8 cellular contexts compared by ENCODE assay signal in genomic region chr2:27086722-27087446, GRCh38. TPM values are rescaled to one million over a fixed set of nuclear protein-coding genes. Genes with fewer than 3 reads are reported as not detected.
A peak's percentile ranks its signal among the peaks of the same experiment; 100 is the strongest.
DNase-seq lines count a peak whose midpoint lies in the region; ATAC-seq and TF ChIP-seq lines count a peak whose summit lies in the region.

KHK (plus strand) TSS chr2:27086772; CDS start chr2:27087260, 488 bp downstream.

- peak within 1 kb of the TSS; percentile 78 to 97 for H3K4ac ChIP-seq in mesenchymal stem cell (ENCODE audit: low read depth in 1 of 2, low read length in 2 of 2)

- H2BK120ac ChIP-seq in mesenchymal stem cell (ENCODE audit: low read depth, low read length), result peak within 1 kb of the TSS; percentile 64

- H3K4me3 Mint-ChIP-seq in activated naive CD4-positive, alpha-beta T cell treated with anti-CD3 and anti-CD28 coated beads, Interleukin-2, amount 10 ng/mL, durations not matched to agents 7 days and 5 days, result peak within 1 kb of the TSS; percentile 80

- H3K18ac ChIP-seq in mesenchymal stem cell (ENCODE audit: low read depth in 1 of 2, low read length in 2 of 2), result peak within 1 kb of the TSS; percentile 72 to 86

- no peaks in the 10 kb centered on the region for H3K79me1 ChIP-seq in mesenchymal stem cell (replicated peaks; ENCODE audit: low read length, poor library complexity, severe bottlenecking)

- 7% methylated on average over 48 of the region's 49 CpGs for WGBS in mesenchymal stem cell
- 9% methylated on average over 20 of the region's 49 CpGs; no CpG with 5 or more reads in 1 of the 2 donors for WGBS in transverse colon (ENCODE audit: low coverage in 1 of 2), 2 donors

- H3K4me3 ChIP-seq in OCI-LY1 (ENCODE audit: low read depth, low read length, poor library complexity, severe bottlenecking) (peak within 1 kb of the TSS; percentile 67), mesenchymal stem cell (ENCODE audit: insufficient read depth in 1 of 2, low read depth in 1 of 2, low read length in 2 of 2) (peak within 1 kb of the TSS; percentile 63 to 80), transverse colon (peak within 1 kb of the TSS; percentile 35 to 72 (median 52))

- TF ChIP-seq POLR2A in transverse colon (IDR thresholded peaks at IDR 0.05), result no peak

- no peak within 1 kb of the TSS for H2AFZ ChIP-seq in OCI-LY1 (ENCODE audit: low read length)
- peak within 1 kb of the TSS; percentile 70 for H2AFZ ChIP-seq in mesenchymal stem cell (ENCODE audit: low read depth, low read length)

- no peak for TF ChIP-seq EP300 in transverse colon (IDR thresholded peaks at IDR 0.05; ENCODE audit: low read depth)

- peak within 1 kb of the TSS; percentile 89 for H4K8ac ChIP-seq in mesenchymal stem cell (ENCODE audit: low read length)

- peak within 1 kb of the TSS; percentile 90 for H3K27ac Mint-ChIP-seq in activated naive CD4-positive, alpha-beta T cell treated with anti-CD3 and anti-CD28 coated beads, Interleukin-2, amount 10 ng/mL, durations not matched to agents 7 days and 5 days

- H3K36me3 ChIP-seq in OCI-LY1 (ENCODE audit: insufficient read depth, low read length) (no peaks in the 10 kb centered on the region), mesenchymal stem cell (ENCODE audit: control insufficient read depth in 1 of 2, insufficient read depth in 2 of 2, low read depth in 1 of 2, low read length in 2 of 2) (peaks cover 8 to 11% of the 10 kb centered on the region in 2 experiments), transverse colon (no peaks in the 10 kb centered on the region)

- H3K4me1 ChIP-seq in OCI-LY1 (ENCODE audit: insufficient read depth, low read length, severe bottlenecking) (peaks cover 18% of the 10 kb centered on the region), mesenchymal stem cell (ENCODE audit: control insufficient read depth, insufficient read depth, low read depth, low read length) (peaks cover 14% of the 10 kb centered on the region), transverse colon (peaks cover 19 to 44% (median 28%) of the 10 kb centered on the region in 4 donors)

- no peaks in the 10 kb centered on the region for H3K9me2 ChIP-seq in OCI-LY1 (ENCODE audit: low read depth, low read length)

- no peaks in the 10 kb centered on the region for H3K9me3 Mint-ChIP-seq in activated naive CD4-positive, alpha-beta T cell treated with anti-CD3 and anti-CD28 coated beads, Interleukin-2, amount 10 ng/mL, durations not matched to agents 7 days and 5 days

- peak within 1 kb of the TSS; percentile 82 for H2BK15ac ChIP-seq in mesenchymal stem cell (ENCODE audit: low read depth, poor library complexity, severe bottlenecking)

- peaks cover 56% of the 10 kb centered on the region for H3K4me1 Mint-ChIP-seq in activated naive CD4-positive, alpha-beta T cell treated with anti-CD3 and anti-CD28 coated beads, Interleukin-2, amount 10 ng/mL, durations not matched to agents 7 days and 5 days

- no peaks in the 10 kb centered on the region for H3K27me3 Mint-ChIP-seq in activated naive CD4-positive, alpha-beta T cell treated with anti-CD3 and anti-CD28 coated beads, Interleukin-2, amount 10 ng/mL, durations not matched to agents 7 days and 5 days

- H3K9ac ChIP-seq in OCI-LY1 (ENCODE audit: low read length) (peak within 1 kb of the TSS; percentile 73), mesenchymal stem cell (ENCODE audit: low read length) (peak within 1 kb of the TSS; percentile 89)

- no peaks in the 10 kb centered on the region for H3K79me2 ChIP-seq in OCI-LY1 (ENCODE audit: insufficient read depth, low read length)

- H3K9me3 ChIP-seq in OCI-LY1 (ENCODE audit: low read length) (no peaks in the 10 kb centered on the region), mesenchymal stem cell (ENCODE audit: control insufficient read depth, low read length) (no peaks in the 10 kb centered on the region), transverse colon (no peaks in the 10 kb centered on the region)

- peak within 1 kb of the TSS; percentile 91 for H4K91ac ChIP-seq in mesenchymal stem cell (ENCODE audit: low read length)

- ATAC-seq in HG02870 (IDR thresholded peaks at IDR 0.05; ENCODE audit: unreplicated experiment), result peak; percentile 12

- H3K36me3 Mint-ChIP-seq in activated naive CD4-positive, alpha-beta T cell treated with anti-CD3 and anti-CD28 coated beads, Interleukin-2, amount 10 ng/mL, durations not matched to agents 7 days and 5 days, result peaks cover 4% of the 10 kb centered on the region

- in situ Hi-C loops in transverse colon (cut with MboI; ENCODE audit: low pct_ligation_motif_present in 1 of 4, low pct_unique_long_range_greater_than_20kb in 1 of 4, low sequenced_read_pairs in 3 of 4), result loop anchor here (10.0 to 25.0 kb wide), 2 partner anchors 122 to 125 kb away; partner anchors contain the start of gene MAPRE3 (in 3 of the 4)

- peak within 1 kb of the TSS in 1 of 2 experiments; percentile 74 for H3K14ac ChIP-seq in mesenchymal stem cell (ENCODE audit: low read length in 2 of 2)

- peak; percentile 57 for DNase-seq in activated naive CD4-positive, alpha-beta T cell treated with anti-CD3 and anti-CD28 coated beads, Interleukin-2, amount 10 ng/mL, durations not matched to agents 7 days and 5 days
- DNase-seq in activated naive CD4-positive, alpha-beta T cell treated with Interleukin-2 at 50 U/mL for 16 hours, result no peak
- DNase-seq in cerebellum (ENCODE audit: low spot score) (peak; percentile 72), mesenchymal stem cell (peak; percentile 34), transverse colon (peak; percentile 77), SIG-M5 (lab: John Stamatoyannopoulos, UW) (no peak)

- no peak within 1 kb of the TSS for H2AK5ac ChIP-seq in mesenchymal stem cell (ENCODE audit: low read length, severe bottlenecking)

- H3K27me3 ChIP-seq in OCI-LY1 (ENCODE audit: insufficient read depth, low read length) (0 out of 2 replicates have a peak, but pooled peaks cover 11% of the 10 kb centered on the region), mesenchymal stem cell (ENCODE audit: control insufficient read depth in 1 of 2, insufficient read depth in 1 of 2, low read length in 2 of 2) (peaks cover 0 to 8% of the 10 kb centered on the region in 2 experiments), transverse colon (no peaks in the 10 kb centered on the region)

- TF ChIP-seq CTCF in OCI-LY1 (IDR thresholded peaks at IDR 0.05; ENCODE audit: low read length), result no peak
- no peak for TF ChIP-seq CTCF in transverse colon (IDR thresholded peaks at IDR 0.05)

- H3K4me2 ChIP-seq in OCI-LY1 (ENCODE audit: low read length), result peak within 1 kb of the TSS; percentile 95
- peak within 1 kb of the TSS; percentile 96 for H3K4me2 ChIP-seq in mesenchymal stem cell (ENCODE audit: low read length, poor library complexity, severe bottlenecking)

- H3K27ac ChIP-seq in OCI-LY1 (ENCODE audit: low read depth, low read length, poor library complexity, severe bottlenecking) (no peak within 1 kb of the TSS), mesenchymal stem cell (ENCODE audit: low read length, poor library complexity, severe bottlenecking) (no peak within 1 kb of the TSS), transverse colon (peak within 1 kb of the TSS; percentile 92 to 94 (median 92))

- no peak within 1 kb of the TSS for H2BK5ac ChIP-seq in mesenchymal stem cell (ENCODE audit: low read depth, low read length, poor library complexity, severe bottlenecking)

- intact Hi-C loops in transverse colon (cut with DNase I; ENCODE audit: low total_unique reads), result loop anchor here (5.0 kb wide), 2 partner anchors 35 to 55 kb away; partner anchors contain the start of genes AGBL5 and TMEM214

- CTCF ChIA-PET in activated naive CD4-positive, alpha-beta T cell treated with anti-CD3 and anti-CD28 coated beads, Interleukin-2, amount 10 ng/mL, durations not matched to agents 7 days and 5 days (lab: Charles Lee), result interaction anchor here (0.9 to 2.6 kb wide), 6 partner anchors 10 to 216 kb away, joined by 3 to 10 read pairs (median 3); no protein-coding TSS in a partner anchor

- peak within 1 kb of the TSS; percentile 75 for H2BK12ac ChIP-seq in mesenchymal stem cell (ENCODE audit: low read length in 2 of 2)

- H4K20me1 ChIP-seq in OCI-LY1 (ENCODE audit: insufficient read depth, low read length), result no peaks in the 10 kb centered on the region

- peak within 1 kb of the TSS in 1 of 2 experiments; percentile 48 for H3K23ac ChIP-seq in mesenchymal stem cell (ENCODE audit: low read length in 2 of 2)

- no peaks in the 10 kb centered on the region for H3F3A ChIP-seq in OCI-LY1 (ENCODE audit: insufficient read depth, low read length)

RNA-seq across cellular contexts. Expression of gene KHK, which starts in this region (rescaled TPM):
- total RNA-seq in cerebellum (3.6 TPM), transverse colon (10 to 100 TPM in 1 of 4 donors, 1 to 10 TPM in 3; 1.8 to 12.0 (median 6.3) TPM)
- polyA plus RNA-seq in mesenchymal stem cell (2013, experiment 1 of 2), result 0.29 TPM
- 0.38 TPM for polyA plus RNA-seq in mesenchymal stem cell (2013, experiment 2 of 2)

Comparison
In these comparisons a context has a peak if more than half of its experiments do, and no peak if none do; other contexts are left out.
1. DNase-seq: peak in activated naive CD4-positive, alpha-beta T cell treated with anti-CD3 and anti-CD28 coated beads, Interleukin-2, amount 10 ng/mL, durations not matched to agents 7 days and 5 days (single experiment), cerebellum (single experiment), mesenchymal stem cell (single experiment) and transverse colon (single experiment); none in activated naive CD4-positive, alpha-beta T cell treated with Interleukin-2 at 50 U/mL for 16 hours (single experiment) and SIG-M5 (single experiment).
2. H3K27ac ChIP-seq: peak in transverse colon (4 of 4); none in OCI-LY1 (single experiment) and mesenchymal stem cell (single experiment).
3. Peak in every context shown above with its lines, with median percentiles within 50 percentile points of each other: H3K4me3 ChIP-seq.